ENCODE assay signal across 19 cellular contexts in genomic region chr3:8627949-8628348, GRCh38. TPM values are rescaled to one million over a fixed set of nuclear protein-coding genes. Genes with fewer than 3 reads are reported as not detected.
"Had no signal": no experiment of that assay in that cellular context is flagged by ENCODE, and none has a peak within 500 bp of the region (broad histone marks: within the 10 kb centered on the region; RNA-seq: fewer than 3 reads in every experiment).

No MANE protein-coding gene starts in this region.

- FAIRE-seq: frontal cortex, islet of Langerhans had no signal

- ATAC-seq: heart right ventricle; stimulated activated naive B cell treated with anti-CD40 and anti-IgM and Interleukin-4, amounts not matched to agents 10 μg/mL and 1 μg/mL and 100 μg/mL, for 72 hours; stimulated activated naive CD8-positive, alpha-beta T cell treated with anti-CD3 and anti-CD28 coated beads, Interleukin-15, amount 100 ng/mL, for 72 hours had no signal

- H3K27ac ChIP-seq: coronary artery, dorsolateral prefrontal cortex, heart right ventricle, neutrophil, right atrium auricular region, thoracic aorta, transverse colon had no signal

- H3K4me3 ChIP-seq: coronary artery, dorsolateral prefrontal cortex, heart right ventricle, right atrium auricular region, thoracic aorta, transverse colon had no signal

- H3K9me3 ChIP-seq: heart right ventricle, neutrophil, right atrium auricular region, thoracic aorta, transverse colon had no signal

- DNase-seq: caudate nucleus; dorsolateral prefrontal cortex; effector CD8-positive, alpha-beta T cell; heart right ventricle; hypothalamus; kidney glomerular epithelial cell; stimulated activated CD4-positive, alpha-beta T cell treated with anti-CD3 and anti-CD28 coated beads, Interleukin-4, amount 100 ng/mL, for 24 hours; stimulated activated naive B cell treated with anti-CD40 and anti-IgM and Interleukin-4, amounts not matched to agents 10 μg/mL and 1 μg/mL and 100 μg/mL, for 72 hours; stimulated activated naive CD8-positive, alpha-beta T cell treated with anti-CD3 and anti-CD28 coated beads, Interleukin-15, amount 100 ng/mL, for 72 hours; substantia nigra; transverse colon had no signal

- H3K27me3 ChIP-seq: dorsolateral prefrontal cortex, heart right ventricle, neutrophil, right atrium auricular region, transverse colon had no signal

- H3K36me3 ChIP-seq: heart right ventricle, neutrophil, right atrium auricular region, thoracic aorta, transverse colon had no signal

RNA-seq across cellular contexts. Expression of gene SSUH2, which starts 16.6 kb away (rescaled TPM):
- total RNA-seq: fibroblast of lung, osteoblast had no signal
